Comparison of ENCODE assay signal across 8 cellular contexts in the genomic region with DNA sequence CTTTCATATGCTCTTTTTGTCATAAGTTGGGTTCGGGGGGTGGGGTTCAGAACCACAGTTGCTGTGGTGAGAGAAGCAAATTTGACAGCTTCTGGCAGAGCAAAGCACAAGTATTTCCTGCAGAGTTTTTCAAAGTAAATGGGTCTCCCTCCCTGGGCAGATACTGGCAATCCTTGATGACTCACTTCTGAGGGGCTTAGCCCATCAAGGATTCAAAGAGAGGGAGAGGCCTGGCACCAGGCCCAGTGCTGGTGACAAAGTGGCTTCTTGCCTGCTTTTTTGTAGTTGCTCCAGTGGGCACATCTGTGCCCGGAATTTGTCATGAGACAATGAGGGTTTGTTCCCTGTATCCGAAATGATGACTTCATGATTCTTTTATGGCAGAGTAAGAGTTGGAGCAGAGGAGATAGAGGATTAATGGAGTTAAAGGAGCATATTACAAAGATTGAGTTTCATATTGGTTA. TPM values are rescaled to one million over a fixed set of nuclear protein-coding genes. Genes with fewer than 3 reads are reported as not detected.
DNase-seq lines count a peak whose midpoint lies in the region; ATAC-seq and TF ChIP-seq lines count a peak whose summit lies in the region.
"Had no signal": no experiment of that assay in that cellular context is flagged by ENCODE, and none has a peak within 500 bp of the region (broad histone marks: within the 10 kb centered on the region; RNA-seq: fewer than 3 reads in every experiment).

No MANE protein-coding gene starts in this region.

- intact Hi-C loops in PC-9 (cut with micrococcal nuclease; ENCODE audit: unreplicated experiment) = loop anchor here (1.0 to 5.0 kb wide), 2 partner anchors 139 to 208 kb away; no protein-coding TSS in a partner anchor

- peaks cover 23% of the 10 kb centered on the region for H3K4me1 ChIP-seq in PC-9 (replicated peaks; ENCODE audit: insufficient read depth)
- no peaks in the 10 kb centered on the region for H3K4me1 ChIP-seq in smooth muscle cell (ENCODE audit: low read depth)

- DNase-seq in HFF-Myc (ENCODE audit: extremely low read depth, low read depth) = peak; percentile 57
- DNase-seq in PC-9 = peak; percentile 81 to 84
- DNase-seq in foreskin melanocyte = peak; percentile 49
- DNase-seq in smooth muscle cell (lab: John Stamatoyannopoulos, UW; ENCODE audit: unreplicated experiment) = peak; percentile 9
- no peak for DNase-seq in cerebellar nuclear complex (lab: John Stamatoyannopoulos, UW)
- DNase-seq in SKM-1 (lab: John Stamatoyannopoulos, UW; ENCODE audit: unreplicated experiment) = no peak

- no peak overlapping the region for H3K9ac ChIP-seq in smooth muscle cell (ENCODE audit: low read depth)

- H3K9me2 ChIP-seq in PC-9 (ENCODE audit: insufficient read depth) = no peaks in the 10 kb centered on the region

- H3K27me3 ChIP-seq in PC-9 (ENCODE audit: insufficient read depth, low read depth) = no peaks in the 10 kb centered on the region
- H3K27me3 ChIP-seq in smooth muscle cell (ENCODE audit: low read depth) = no peaks in the 10 kb centered on the region

- no peak overlapping the region for H3K4me3 ChIP-seq in HFF-Myc (replicated peaks; ENCODE audit: low read depth, low read length)
- H3K4me3 ChIP-seq in PC-9 = no peak overlapping the region
- H3K4me3 ChIP-seq in smooth muscle cell = no peak overlapping the region
- H3K4me3 ChIP-seq: GM12878 had no signal

- H2AFZ ChIP-seq in PC-9 = no peak overlapping the region
- H2AFZ ChIP-seq in smooth muscle cell (ENCODE audit: low read depth) = no peak overlapping the region

- H3F3A ChIP-seq in PC-9 (ENCODE audit: insufficient read depth, low read depth) = peaks cover 15% of the 10 kb centered on the region
- peaks cover 18% of the 10 kb centered on the region for H3F3A ChIP-seq in smooth muscle cell (ENCODE audit: low read depth)

- no peak for ATAC-seq in GM21619 (IDR thresholded peaks at IDR 0.05; ENCODE audit: unreplicated experiment)
- ATAC-seq: GM12878 had no signal

- no peaks in the 10 kb centered on the region for H3K79me2 ChIP-seq in PC-9 (ENCODE audit: low read depth)
- no peaks in the 10 kb centered on the region for H3K79me2 ChIP-seq in smooth muscle cell (ENCODE audit: low read depth)

- WGBS in smooth muscle cell (ENCODE audit: low lambda C conversion rate) = 31% methylated on average over 3 of the region's 3 CpGs

- CTCF ChIA-PET in PC-9 (lab: Charles Lee) = no interaction called here

- H3K4me2 ChIP-seq in PC-9 (peak overlapping the region; percentile 20), smooth muscle cell (peak overlapping the region; percentile 73)

- H3K36me3 ChIP-seq in PC-9 (ENCODE audit: low read depth) (no peaks in the 10 kb centered on the region), smooth muscle cell (ENCODE audit: low read depth) (no peaks in the 10 kb centered on the region)

- H3K9me3 ChIP-seq in PC-9 (ENCODE audit: insufficient read depth, low read depth) (no peaks in the 10 kb centered on the region), smooth muscle cell (replicated peaks; ENCODE audit: low read depth) (no peaks in the 10 kb centered on the region)

- TF ChIP-seq CTCF in HFF-Myc (IDR thresholded peaks at IDR 0.05; ENCODE audit: low read depth, low read length, missing control alignments) = no peak
- no peak for TF ChIP-seq CTCF in PC-9 (conservative IDR thresholded peaks at IDR 0.05)
- TF ChIP-seq CTCF in smooth muscle cell (IDR thresholded peaks at IDR 0.05; ENCODE audit: borderline replicate concordance, insufficient read depth, poor library complexity, severe bottlenecking) = no peak

- POLR2A ChIA-PET in PC-9 (lab: Charles Lee; ENCODE audit: unreplicated experiment) = interaction anchor here (0.7 kb wide), 1 partner anchor 231 kb away, joined by 3 read pairs; no protein-coding TSS in a partner anchor

- H4K20me1 ChIP-seq in PC-9 (ENCODE audit: insufficient read depth) (no peaks in the 10 kb centered on the region), smooth muscle cell (ENCODE audit: low read depth) (no peaks in the 10 kb centered on the region)

- BruUV-seq in PC-9 (replicated peaks; lab: Mats Ljungman, UMichigan) = no TSS peak

- H3K27ac ChIP-seq in PC-9 = no peak overlapping the region
- peak overlapping the region; percentile 57 for H3K27ac ChIP-seq in smooth muscle cell (ENCODE audit: low read depth)

RNA-seq across cellular contexts. Expression of a gene that starts 46.6 kb away (rescaled TPM):
- total RNA-seq in PC-9 (2021) = 1.1 and 1.9 TPM in 2 replicates
- 563 and 581 TPM in 2 replicates for total RNA-seq in smooth muscle cell
- 365 and 567 TPM in 2 replicates for polyA plus RNA-seq in smooth muscle cell

Comparison
In these comparisons a context has a peak if more than half of its experiments do, and no peak if none do; other contexts are left out.
1. DNase-seq: peak in HFF-Myc (single experiment), PC-9 (2 of 2), foreskin melanocyte (single experiment) and smooth muscle cell (single experiment); none in cerebellar nuclear complex (0 of 2) and SKM-1 (single experiment).
2. RNA of a gene that starts 46.6 kb away (total RNA-seq): 563 to 581 TPM in smooth muscle cell; 1.1 to 1.9 TPM in PC-9; every median in the first group is over 100 times any median in the second.